8 cellular contexts compared by ENCODE assay signal in the genomic region with DNA sequence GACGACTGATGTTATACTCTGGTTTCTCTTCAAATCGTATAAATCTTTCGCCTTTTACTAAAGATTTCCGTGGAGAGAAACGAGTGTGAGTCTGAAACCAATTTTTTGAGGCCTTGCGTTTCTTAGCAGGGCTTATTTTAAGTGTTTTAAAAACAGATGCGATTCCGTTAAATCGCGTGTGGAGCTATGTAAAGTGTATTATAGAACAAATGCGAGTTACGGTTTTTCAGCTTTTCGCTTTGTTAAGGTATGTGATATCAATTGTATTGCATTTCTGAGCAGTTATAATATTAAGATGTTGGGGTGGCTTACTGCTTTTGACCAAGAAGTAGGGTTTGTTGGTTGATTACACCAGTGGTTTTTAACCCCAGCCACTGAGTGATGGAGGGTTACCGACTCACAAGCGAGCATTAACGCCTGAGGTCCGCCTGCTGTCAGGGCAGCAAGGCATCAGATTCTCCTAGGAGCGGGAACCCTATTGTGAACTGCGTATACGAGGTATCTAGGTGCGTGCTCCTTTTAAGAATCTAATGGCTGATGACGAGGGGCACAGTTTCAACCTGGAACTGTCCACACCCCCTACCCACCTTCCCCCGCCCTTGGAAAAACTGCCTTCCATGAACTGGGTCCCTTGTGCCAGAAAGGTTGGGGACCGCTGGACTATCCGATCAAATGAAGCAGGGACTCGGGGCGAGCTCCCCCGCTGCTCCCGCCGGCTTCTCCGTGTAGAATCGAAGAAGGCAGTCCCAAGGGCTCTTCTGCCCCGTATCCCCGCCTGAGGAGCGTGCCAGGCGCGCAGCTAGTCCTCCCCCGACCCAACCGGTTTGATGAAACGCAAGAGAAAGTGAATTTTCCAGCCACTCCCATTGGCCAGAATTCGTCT.
A peak's percentile ranks its signal among the peaks of the same experiment; 100 is the strongest.
DNase-seq lines count a peak whose midpoint lies in the region; ATAC-seq lines count a peak whose summit lies in the region.

No MANE protein-coding gene starts in this region.

- H3K4me2 ChIP-seq in BLaER1, result peak overlapping the region; percentile 88

- no peaks in the 10 kb centered on the region for H3K27me3 ChIP-seq in BLaER1

- peak overlapping the region; percentile 98 for H3K9ac ChIP-seq in BLaER1

- H3K4me1 ChIP-seq in BLaER1, result peaks cover 35% of the 10 kb centered on the region

- H3K4me3 ChIP-seq in BLaER1, result peak overlapping the region; percentile 69

- H3K9me3 ChIP-seq in BLaER1, result no peaks in the 10 kb centered on the region

- DNase-seq in NCI-H524 treated with DMSO at 0.1 percent for 48 hours (lab: John Stamatoyannopoulos, UW) (peak; percentile 94), dedifferentiated amniotic fluid mesenchymal stem cell (ENCODE audit: extremely low spot score) (peak; percentile 92), left kidney (ENCODE audit: low read depth, low spot score) (peak; percentile 99)
- DNase-seq in activated CD4-positive, alpha-beta T cell treated with anti-CD3 and anti-CD28 coated beads for 48 hours, result peak; percentile 86
- peak; percentile 87 for DNase-seq in stimulated activated CD4-positive, alpha-beta T cell treated with anti-CD3 and anti-CD28 coated beads, Interleukin-1b, Interleukin-23, amount 100 ng/mL, for 48 hours

- H3K36me3 ChIP-seq in BLaER1, result no peaks in the 10 kb centered on the region

- H3K27ac ChIP-seq in BLaER1, result peak overlapping the region; percentile 99

- ATAC-seq in GM19328 (IDR thresholded peaks at IDR 0.05; ENCODE audit: unreplicated experiment), result peak; percentile 40
- ATAC-seq in HG03460 (IDR thresholded peaks at IDR 0.05; ENCODE audit: unreplicated experiment), result peak; percentile 49

- no peaks in the 10 kb centered on the region for H4K20me1 ChIP-seq in BLaER1

Comparison
In these comparisons a context has a peak if more than half of its experiments do, and no peak if none do; other contexts are left out.
1. Peak in every context shown above with its lines: DNase-seq, ATAC-seq, H3K4me3 ChIP-seq and H3K27ac ChIP-seq.